In the genomic region with DNA sequence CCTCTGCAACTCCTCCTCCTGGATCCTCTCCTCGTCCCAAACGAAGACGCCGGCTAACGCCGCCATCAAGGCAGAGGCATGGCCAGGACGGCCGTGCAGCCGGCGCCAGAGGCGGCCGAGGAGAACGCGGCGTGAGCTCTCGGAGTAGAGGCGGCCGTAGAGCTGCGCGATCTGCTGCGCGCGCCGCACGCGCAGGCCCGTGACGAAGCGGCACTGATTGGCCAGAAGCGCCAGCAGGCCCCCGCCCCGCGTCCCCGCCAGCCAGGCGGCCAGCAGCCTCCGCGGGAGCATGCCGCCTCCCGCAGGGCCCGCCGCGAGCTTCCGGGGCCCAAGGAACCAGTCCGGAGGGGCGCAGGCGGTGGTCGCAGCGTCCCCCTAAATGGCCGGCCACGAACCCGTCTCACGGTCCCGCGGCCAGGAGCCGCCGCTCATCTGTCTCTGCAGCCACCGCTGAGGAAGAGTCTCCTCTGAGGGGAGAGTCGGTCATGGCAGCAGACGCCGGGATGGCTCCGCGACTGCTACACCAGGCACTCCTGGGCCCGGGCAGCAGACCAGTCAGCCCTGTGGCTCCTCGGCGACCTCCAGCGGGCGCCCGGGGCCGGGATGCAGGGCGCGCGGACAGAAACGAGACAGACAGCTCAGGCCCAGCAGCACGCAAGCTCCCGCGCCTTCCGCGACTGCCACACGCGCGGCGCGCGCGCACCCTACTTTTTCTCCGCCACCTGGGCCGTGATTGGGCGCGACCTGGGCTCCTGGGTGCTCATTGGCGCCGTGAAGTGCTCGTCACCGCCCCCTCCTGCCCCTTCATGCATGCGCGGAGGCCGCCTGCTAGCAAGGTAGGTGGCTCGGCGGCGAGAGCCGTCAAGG, we compare ENCODE assay signal across 1 cellular context.
TF ChIP-seq lines count a peak whose summit lies in the region.

A gene with protein sequence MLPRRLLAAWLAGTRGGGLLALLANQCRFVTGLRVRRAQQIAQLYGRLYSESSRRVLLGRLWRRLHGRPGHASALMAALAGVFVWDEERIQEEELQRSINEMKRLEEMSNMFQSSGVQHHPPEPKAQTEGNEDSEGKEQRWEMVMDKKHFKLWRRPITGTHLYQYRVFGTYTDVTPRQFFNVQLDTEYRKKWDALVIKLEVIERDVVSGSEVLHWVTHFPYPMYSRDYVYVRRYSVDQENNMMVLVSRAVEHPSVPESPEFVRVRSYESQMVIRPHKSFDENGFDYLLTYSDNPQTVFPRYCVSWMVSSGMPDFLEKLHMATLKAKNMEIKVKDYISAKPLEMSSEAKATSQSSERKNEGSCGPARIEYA (minus strand): TSS at position 684 of the 867 bp plus-strand sequence. CDS start 393 bp downstream, at position 291.

TF ChIP-seq in HepG2, 621 proteins besides CTCF, POLR2A, EP300 and RAD21 (continued from another document and continues in another):
- TF ChIP-seq, protein P1, sequence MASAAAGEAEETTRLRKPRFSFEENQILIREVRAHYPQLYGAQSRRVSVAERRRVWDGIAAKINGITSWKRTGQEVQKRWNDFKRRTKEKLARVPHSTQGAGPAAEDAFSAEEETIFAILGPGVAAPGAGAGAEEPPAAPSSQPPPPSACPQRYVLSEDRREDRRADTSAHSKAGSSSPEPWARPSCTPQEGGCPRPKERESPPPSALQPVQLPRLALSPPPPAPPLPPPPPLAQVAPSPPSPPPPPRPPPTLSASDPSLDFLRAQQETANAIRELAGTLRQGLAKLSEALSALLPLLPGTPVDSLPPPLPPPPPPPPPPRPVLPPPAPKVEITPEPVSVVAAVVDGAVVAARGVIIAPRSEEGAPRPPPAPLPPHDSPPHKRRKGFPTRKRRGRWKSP (CRISPR knock-in tag; IDR thresholded peaks at IDR 0.05) = peak; percentile 80; the same call in 1 of the 2 replicates
- TF ChIP-seq PITX1 (CRISPR knock-in tag; IDR thresholded peaks at IDR 0.05) (peak; percentile 64; the same call in 1 of the 2 replicates), ZNF563 (CRISPR knock-in tag; IDR thresholded peaks at IDR 0.05) (peak; percentile 97), ZNF713 (CRISPR knock-in tag; IDR thresholded peaks at IDR 0.05) (peak; percentile 42; the same call in 1 of the 2 replicates), ZNF367 (CRISPR knock-in tag; IDR thresholded peaks at IDR 0.05; ENCODE audit: borderline replicate concordance) (no peak), ZBTB20 (CRISPR knock-in tag; IDR thresholded peaks at IDR 0.05; ENCODE audit: borderline replicate concordance, low read depth) (no peak; the same call in 1 of the 2 replicates), HMG20A (CRISPR knock-in tag; IDR thresholded peaks at IDR 0.05; ENCODE audit: borderline replicate concordance) (no peak), GABPA (IDR thresholded peaks at IDR 0.05; ENCODE audit: low read depth, low read length) (no peak; the same call in 1 of the 2 replicates), GABPA (CRISPR knock-in tag; IDR thresholded peaks at IDR 0.05; ENCODE audit: low read depth) (no peak), ZNF234 (CRISPR knock-in tag; conservative IDR thresholded peaks at IDR 0.05) (no peak; the same call in 1 of the 2 replicates), HHEX (CRISPR knock-in tag; IDR thresholded peaks at IDR 0.05) (no peak), RNF2 (conservative IDR thresholded peaks at IDR 0.05; ENCODE audit: low read depth) (peak; percentile 61), MAFG (CRISPR knock-in tag; IDR thresholded peaks at IDR 0.05) (no peak), FOXP1 (IDR thresholded peaks at IDR 0.05) (no peak), FOXP1 (CRISPR knock-in tag; IDR thresholded peaks at IDR 0.05) (no peak), ZNF737 (CRISPR knock-in tag; IDR thresholded peaks at IDR 0.05; ENCODE audit: borderline replicate concordance) (0 out of 2 replicates have a peak, but pooled peaks have one; percentile 22), KLF11 (CRISPR knock-in tag; IDR thresholded peaks at IDR 0.05) (no peak), TP53 (CRISPR knock-in tag; conservative IDR thresholded peaks at IDR 0.05) (no peak), ZNF788 (CRISPR knock-in tag; IDR thresholded peaks at IDR 0.05; ENCODE audit: borderline replicate concordance) (peak; percentile 94; the same call in 1 of the 2 replicates), AHR (CRISPR knock-in tag; IDR thresholded peaks at IDR 0.05) (no peak), ZNF703 (CRISPR knock-in tag; IDR thresholded peaks at IDR 0.05; ENCODE audit: borderline replicate concordance) (peak; percentile 92; the same call in 1 of the 2 replicates), ZNF552 (CRISPR knock-in tag; IDR thresholded peaks at IDR 0.05; ENCODE audit: borderline replicate concordance) (no peak; the same call in none of the 2 replicates), SIX1 (CRISPR knock-in tag; IDR thresholded peaks at IDR 0.05; ENCODE audit: borderline replicate concordance) (0 out of 2 replicates have a peak, but pooled peaks have one; percentile 8), ZNF841 (CRISPR knock-in tag; IDR thresholded peaks at IDR 0.05; ENCODE audit: borderline replicate concordance) (peak; percentile 79; the same call in 1 of the 2 replicates)
- TF ChIP-seq, protein P2, sequence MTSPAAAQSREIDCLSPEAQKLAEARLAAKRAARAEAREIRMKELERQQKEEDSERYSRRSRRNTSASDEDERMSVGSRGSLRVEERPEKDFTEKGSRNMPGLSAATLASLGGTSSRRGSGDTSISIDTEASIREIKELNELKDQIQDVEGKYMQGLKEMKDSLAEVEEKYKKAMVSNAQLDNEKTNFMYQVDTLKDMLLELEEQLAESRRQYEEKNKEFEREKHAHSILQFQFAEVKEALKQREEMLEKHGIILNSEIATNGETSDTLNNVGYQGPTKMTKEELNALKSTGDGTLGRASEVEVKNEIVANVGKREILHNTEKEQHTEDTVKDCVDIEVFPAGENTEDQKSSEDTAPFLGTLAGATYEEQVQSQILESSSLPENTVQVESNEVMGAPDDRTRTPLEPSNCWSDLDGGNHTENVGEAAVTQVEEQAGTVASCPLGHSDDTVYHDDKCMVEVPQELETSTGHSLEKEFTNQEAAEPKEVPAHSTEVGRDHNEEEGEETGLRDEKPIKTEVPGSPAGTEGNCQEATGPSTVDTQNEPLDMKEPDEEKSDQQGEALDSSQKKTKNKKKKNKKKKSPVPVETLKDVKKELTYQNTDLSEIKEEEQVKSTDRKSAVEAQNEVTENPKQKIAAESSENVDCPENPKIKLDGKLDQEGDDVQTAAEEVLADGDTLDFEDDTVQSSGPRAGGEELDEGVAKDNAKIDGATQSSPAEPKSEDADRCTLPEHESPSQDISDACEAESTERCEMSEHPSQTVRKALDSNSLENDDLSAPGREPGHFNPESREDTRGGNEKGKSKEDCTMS (CRISPR knock-in tag; conservative IDR thresholded peaks at IDR 0.05) = no peak
- TF ChIP-seq, protein P3, sequence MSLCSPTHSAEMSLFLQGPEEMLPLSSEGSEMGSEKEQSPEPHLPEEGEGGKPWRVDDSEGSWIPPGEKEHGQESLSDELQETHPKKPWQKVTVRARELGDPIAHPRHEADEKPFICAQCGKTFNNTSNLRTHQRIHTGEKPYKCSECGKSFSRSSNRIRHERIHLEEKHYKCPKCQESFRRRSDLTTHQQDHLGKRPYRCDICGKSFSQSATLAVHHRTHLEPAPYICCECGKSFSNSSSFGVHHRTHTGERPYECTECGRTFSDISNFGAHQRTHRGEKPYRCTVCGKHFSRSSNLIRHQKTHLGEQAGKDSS (CRISPR knock-in tag; IDR thresholded peaks at IDR 0.05; ENCODE audit: borderline replicate concordance, low read depth) = peak; percentile 88
- TF ChIP-seq, protein P4, sequence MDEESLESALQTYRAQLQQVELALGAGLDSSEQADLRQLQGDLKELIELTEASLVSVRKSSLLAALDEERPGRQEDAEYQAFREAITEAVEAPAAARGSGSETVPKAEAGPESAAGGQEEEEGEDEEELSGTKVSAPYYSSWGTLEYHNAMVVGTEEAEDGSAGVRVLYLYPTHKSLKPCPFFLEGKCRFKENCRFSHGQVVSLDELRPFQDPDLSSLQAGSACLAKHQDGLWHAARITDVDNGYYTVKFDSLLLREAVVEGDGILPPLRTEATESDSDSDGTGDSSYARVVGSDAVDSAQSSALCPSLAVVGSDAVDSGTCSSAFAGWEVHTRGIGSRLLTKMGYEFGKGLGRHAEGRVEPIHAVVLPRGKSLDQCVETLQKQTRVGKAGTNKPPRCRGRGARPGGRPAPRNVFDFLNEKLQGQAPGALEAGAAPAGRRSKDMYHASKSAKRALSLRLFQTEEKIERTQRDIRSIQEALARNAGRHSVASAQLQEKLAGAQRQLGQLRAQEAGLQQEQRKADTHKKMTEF (CRISPR knock-in tag; IDR thresholded peaks at IDR 0.05) = peak; percentile 93
- TF ChIP-seq, protein P5, sequence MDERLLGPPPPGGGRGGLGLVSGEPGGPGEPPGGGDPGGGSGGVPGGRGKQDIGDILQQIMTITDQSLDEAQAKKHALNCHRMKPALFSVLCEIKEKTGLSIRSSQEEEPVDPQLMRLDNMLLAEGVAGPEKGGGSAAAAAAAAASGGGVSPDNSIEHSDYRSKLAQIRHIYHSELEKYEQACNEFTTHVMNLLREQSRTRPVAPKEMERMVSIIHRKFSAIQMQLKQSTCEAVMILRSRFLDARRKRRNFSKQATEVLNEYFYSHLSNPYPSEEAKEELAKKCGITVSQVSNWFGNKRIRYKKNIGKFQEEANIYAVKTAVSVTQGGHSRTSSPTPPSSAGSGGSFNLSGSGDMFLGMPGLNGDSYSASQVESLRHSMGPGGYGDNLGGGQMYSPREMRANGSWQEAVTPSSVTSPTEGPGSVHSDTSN (CRISPR knock-in tag; IDR thresholded peaks at IDR 0.05) = peak; percentile 96
- TF ChIP-seq, protein P6, sequence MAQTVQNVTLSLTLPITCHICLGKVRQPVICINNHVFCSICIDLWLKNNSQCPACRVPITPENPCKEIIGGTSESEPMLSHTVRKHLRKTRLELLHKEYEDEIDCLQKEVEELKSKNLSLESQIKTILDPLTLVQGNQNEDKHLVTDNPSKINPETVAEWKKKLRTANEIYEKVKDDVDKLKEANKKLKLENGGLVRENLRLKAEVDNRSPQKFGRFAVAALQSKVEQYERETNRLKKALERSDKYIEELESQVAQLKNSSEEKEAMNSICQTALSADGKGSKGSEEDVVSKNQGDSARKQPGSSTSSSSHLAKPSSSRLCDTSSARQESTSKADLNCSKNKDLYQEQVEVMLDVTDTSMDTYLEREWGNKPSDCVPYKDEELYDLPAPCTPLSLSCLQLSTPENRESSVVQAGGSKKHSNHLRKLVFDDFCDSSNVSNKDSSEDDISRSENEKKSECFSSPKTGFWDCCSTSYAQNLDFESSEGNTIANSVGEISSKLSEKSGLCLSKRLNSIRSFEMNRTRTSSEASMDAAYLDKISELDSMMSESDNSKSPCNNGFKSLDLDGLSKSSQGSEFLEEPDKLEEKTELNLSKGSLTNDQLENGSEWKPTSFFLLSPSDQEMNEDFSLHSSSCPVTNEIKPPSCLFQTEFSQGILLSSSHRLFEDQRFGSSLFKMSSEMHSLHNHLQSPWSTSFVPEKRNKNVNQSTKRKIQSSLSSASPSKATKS (CRISPR knock-in tag; IDR thresholded peaks at IDR 0.05) = no peak
- TF ChIP-seq, protein P7, sequence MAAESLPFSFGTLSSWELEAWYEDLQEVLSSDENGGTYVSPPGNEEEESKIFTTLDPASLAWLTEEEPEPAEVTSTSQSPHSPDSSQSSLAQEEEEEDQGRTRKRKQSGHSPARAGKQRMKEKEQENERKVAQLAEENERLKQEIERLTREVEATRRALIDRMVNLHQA (CRISPR knock-in tag; IDR thresholded peaks at IDR 0.05) = no peak
- TF ChIP-seq, protein P8, sequence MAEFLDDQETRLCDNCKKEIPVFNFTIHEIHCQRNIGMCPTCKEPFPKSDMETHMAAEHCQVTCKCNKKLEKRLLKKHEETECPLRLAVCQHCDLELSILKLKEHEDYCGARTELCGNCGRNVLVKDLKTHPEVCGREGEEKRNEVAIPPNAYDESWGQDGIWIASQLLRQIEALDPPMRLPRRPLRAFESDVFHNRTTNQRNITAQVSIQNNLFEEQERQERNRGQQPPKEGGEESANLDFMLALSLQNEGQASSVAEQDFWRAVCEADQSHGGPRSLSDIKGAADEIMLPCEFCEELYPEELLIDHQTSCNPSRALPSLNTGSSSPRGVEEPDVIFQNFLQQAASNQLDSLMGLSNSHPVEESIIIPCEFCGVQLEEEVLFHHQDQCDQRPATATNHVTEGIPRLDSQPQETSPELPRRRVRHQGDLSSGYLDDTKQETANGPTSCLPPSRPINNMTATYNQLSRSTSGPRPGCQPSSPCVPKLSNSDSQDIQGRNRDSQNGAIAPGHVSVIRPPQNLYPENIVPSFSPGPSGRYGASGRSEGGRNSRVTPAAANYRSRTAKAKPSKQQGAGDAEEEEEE (CRISPR knock-in tag; IDR thresholded peaks at IDR 0.05; ENCODE audit: borderline replicate concordance) = no peak; the same call in 1 of the 2 replicates
- TF ChIP-seq, protein P9, sequence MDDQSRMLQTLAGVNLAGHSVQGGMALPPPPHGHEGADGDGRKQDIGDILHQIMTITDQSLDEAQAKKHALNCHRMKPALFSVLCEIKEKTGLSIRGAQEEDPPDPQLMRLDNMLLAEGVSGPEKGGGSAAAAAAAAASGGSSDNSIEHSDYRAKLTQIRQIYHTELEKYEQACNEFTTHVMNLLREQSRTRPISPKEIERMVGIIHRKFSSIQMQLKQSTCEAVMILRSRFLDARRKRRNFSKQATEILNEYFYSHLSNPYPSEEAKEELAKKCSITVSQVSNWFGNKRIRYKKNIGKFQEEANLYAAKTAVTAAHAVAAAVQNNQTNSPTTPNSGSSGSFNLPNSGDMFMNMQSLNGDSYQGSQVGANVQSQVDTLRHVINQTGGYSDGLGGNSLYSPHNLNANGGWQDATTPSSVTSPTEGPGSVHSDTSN (CRISPR knock-in tag; IDR thresholded peaks at IDR 0.05; ENCODE audit: borderline replicate concordance) = no peak; the same call in 1 of the 2 replicates
- TF ChIP-seq, protein P10, sequence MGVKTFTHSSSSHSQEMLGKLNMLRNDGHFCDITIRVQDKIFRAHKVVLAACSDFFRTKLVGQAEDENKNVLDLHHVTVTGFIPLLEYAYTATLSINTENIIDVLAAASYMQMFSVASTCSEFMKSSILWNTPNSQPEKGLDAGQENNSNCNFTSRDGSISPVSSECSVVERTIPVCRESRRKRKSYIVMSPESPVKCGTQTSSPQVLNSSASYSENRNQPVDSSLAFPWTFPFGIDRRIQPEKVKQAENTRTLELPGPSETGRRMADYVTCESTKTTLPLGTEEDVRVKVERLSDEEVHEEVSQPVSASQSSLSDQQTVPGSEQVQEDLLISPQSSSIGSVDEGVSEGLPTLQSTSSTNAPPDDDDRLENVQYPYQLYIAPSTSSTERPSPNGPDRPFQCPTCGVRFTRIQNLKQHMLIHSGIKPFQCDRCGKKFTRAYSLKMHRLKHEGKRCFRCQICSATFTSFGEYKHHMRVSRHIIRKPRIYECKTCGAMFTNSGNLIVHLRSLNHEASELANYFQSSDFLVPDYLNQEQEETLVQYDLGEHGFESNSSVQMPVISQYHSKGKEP (CRISPR knock-in tag; IDR thresholded peaks at IDR 0.05) = no peak
